ENCODE assay signal across 9 cellular contexts in genomic region chr1:158972841-158973240, GRCh38. TPM values are rescaled to one million over a fixed set of nuclear protein-coding genes. Genes with fewer than 3 reads are reported as not detected.
A peak's percentile ranks its signal among the peaks of the same experiment; 100 is the strongest.
DNase-seq lines count a peak whose midpoint lies in the region; ATAC-seq and TF ChIP-seq lines count a peak whose summit lies in the region.
"Had no signal": no experiment of that assay in that cellular context is flagged by ENCODE, and none has a peak within 500 bp of the region (broad histone marks: within the 10 kb centered on the region; RNA-seq: fewer than 3 reads in every experiment).

No MANE protein-coding gene starts in this region.

- H2AFZ ChIP-seq in MM.1S (ENCODE audit: low read length), result no peak overlapping the region

- H3K4me3 ChIP-seq in MM.1S (ENCODE audit: low read length) (no peak overlapping the region), brain microvascular endothelial cell (ENCODE audit: low read depth, low read length) (no peak overlapping the region)

- no peak for ATAC-seq in natural killer cell treated with Interleukin-12 subunit alpha and Interleukin-12 subunit beta and Interleukin-15 and Interleukin-18, amount 100 ng/mL, for 72 hours
- no peak for ATAC-seq in HG02623 (IDR thresholded peaks at IDR 0.05; ENCODE audit: unreplicated experiment)

- no peaks in the 10 kb centered on the region for H3K27me3 Mint-ChIP-seq in activated CD4-positive, alpha-beta memory T cell treated with anti-CD3 and anti-CD28 coated beads for 36 hours
- H3K27me3 Mint-ChIP-seq in activated CD4-positive, alpha-beta memory T cell treated with anti-CD3 and anti-CD28 coated beads, Interleukin-2, amount 10 ng/mL, durations not matched to agents 7 days and 5 days, result no peaks in the 10 kb centered on the region
- H3K27me3 Mint-ChIP-seq in natural killer cell treated with Interleukin-12 subunit alpha and Interleukin-12 subunit beta and Interleukin-15 and Interleukin-18, amount 100 ng/mL, for 72 hours, result no peaks in the 10 kb centered on the region

- intact Hi-C loops in activated CD4-positive, alpha-beta memory T cell treated with anti-CD3 and anti-CD28 coated beads for 36 hours (cut with micrococcal nuclease), result loop anchor here (2.0 kb wide), 1 partner anchor 180 kb away; no protein-coding TSS in a partner anchor

- CTCF ChIA-PET in activated CD4-positive, alpha-beta memory T cell treated with anti-CD3 and anti-CD28 coated beads for 36 hours (lab: Charles Lee), result no interaction called here
- CTCF ChIA-PET in activated CD4-positive, alpha-beta memory T cell treated with anti-CD3 and anti-CD28 coated beads, Interleukin-2, amount 10 ng/mL, durations not matched to agents 7 days and 5 days (lab: Charles Lee), result no interaction called here

- no peak overlapping the region for H3K4me2 ChIP-seq in MM.1S (ENCODE audit: low read depth, low read length)

- no peaks in the 10 kb centered on the region for H3F3A ChIP-seq in MM.1S (ENCODE audit: insufficient read depth, low read length)

- no peaks in the 10 kb centered on the region for H3K9me2 ChIP-seq in MM.1S (replicated peaks; ENCODE audit: insufficient read depth, low read length)

- H3K36me3 ChIP-seq in MM.1S (replicated peaks; ENCODE audit: insufficient read depth, low read length) (no peaks in the 10 kb centered on the region), brain microvascular endothelial cell (replicated peaks) (no peaks in the 10 kb centered on the region)

- H3K4me1 Mint-ChIP-seq in activated CD4-positive, alpha-beta memory T cell treated with anti-CD3 and anti-CD28 coated beads for 36 hours (ENCODE audit: low read depth), result peaks cover 43% of the 10 kb centered on the region
- H3K4me1 Mint-ChIP-seq in activated CD4-positive, alpha-beta memory T cell treated with anti-CD3 and anti-CD28 coated beads, Interleukin-2, amount 10 ng/mL, durations not matched to agents 7 days and 5 days, result peaks cover 13% of the 10 kb centered on the region
- peaks cover 32 to 33% of the 10 kb centered on the region in 2 donors for H3K4me1 Mint-ChIP-seq in natural killer cell treated with Interleukin-12 subunit alpha and Interleukin-12 subunit beta and Interleukin-15 and Interleukin-18, amount 100 ng/mL, for 72 hours (ENCODE audit: low read depth in 2 of 2)

- H3K9me3 Mint-ChIP-seq in activated CD4-positive, alpha-beta memory T cell treated with anti-CD3 and anti-CD28 coated beads for 36 hours, result peaks cover 4% of the 10 kb centered on the region
- H3K9me3 Mint-ChIP-seq in activated CD4-positive, alpha-beta memory T cell treated with anti-CD3 and anti-CD28 coated beads, Interleukin-2, amount 10 ng/mL, durations not matched to agents 7 days and 5 days, result peaks cover 11% of the 10 kb centered on the region
- H3K9me3 Mint-ChIP-seq in natural killer cell treated with Interleukin-12 subunit alpha and Interleukin-12 subunit beta and Interleukin-15 and Interleukin-18, amount 100 ng/mL, for 72 hours, result peaks cover 8% of the 10 kb centered on the region

- H3K27ac Mint-ChIP-seq in activated CD4-positive, alpha-beta memory T cell treated with anti-CD3 and anti-CD28 coated beads for 36 hours, result no peak overlapping the region
- H3K27ac Mint-ChIP-seq in activated CD4-positive, alpha-beta memory T cell treated with anti-CD3 and anti-CD28 coated beads, Interleukin-2, amount 10 ng/mL, durations not matched to agents 7 days and 5 days, result no peak overlapping the region
- peak overlapping the region; percentile 12 to 78 for H3K27ac Mint-ChIP-seq in natural killer cell treated with Interleukin-12 subunit alpha and Interleukin-12 subunit beta and Interleukin-15 and Interleukin-18, amount 100 ng/mL, for 72 hours

- H3K4me1 ChIP-seq in MM.1S (ENCODE audit: low read length), result no peaks in the 10 kb centered on the region

- H3K36me3 Mint-ChIP-seq in activated CD4-positive, alpha-beta memory T cell treated with anti-CD3 and anti-CD28 coated beads for 36 hours, result peaks cover 25% of the 10 kb centered on the region
- peaks cover 69% of the 10 kb centered on the region for H3K36me3 Mint-ChIP-seq in activated CD4-positive, alpha-beta memory T cell treated with anti-CD3 and anti-CD28 coated beads, Interleukin-2, amount 10 ng/mL, durations not matched to agents 7 days and 5 days (ENCODE audit: low read depth)
- H3K36me3 Mint-ChIP-seq in natural killer cell treated with Interleukin-12 subunit alpha and Interleukin-12 subunit beta and Interleukin-15 and Interleukin-18, amount 100 ng/mL, for 72 hours, result peaks cover 34% of the 10 kb centered on the region

- TF ChIP-seq CTCF in MM.1S (IDR thresholded peaks at IDR 0.05; ENCODE audit: low read length) (peak; percentile 40), brain microvascular endothelial cell (IDR thresholded peaks at IDR 0.05; ENCODE audit: low read depth, low read length, missing control alignments) (peak; percentile 3)

- H4K20me1 ChIP-seq in MM.1S (ENCODE audit: insufficient read depth, low read length), result no peaks in the 10 kb centered on the region

- H3K27ac ChIP-seq in MM.1S (ENCODE audit: low read length) (no peak overlapping the region), brain microvascular endothelial cell (no peak overlapping the region)

- H3K79me2 ChIP-seq in MM.1S (ENCODE audit: low read length), result no peaks in the 10 kb centered on the region

- H3K9me3 ChIP-seq in MM.1S (replicated peaks; ENCODE audit: insufficient read depth, low read length), result no peaks in the 10 kb centered on the region

- POLR2A ChIA-PET in activated CD4-positive, alpha-beta memory T cell treated with anti-CD3 and anti-CD28 coated beads for 36 hours (lab: Charles Lee), result no interaction called here
- POLR2A ChIA-PET in activated CD4-positive, alpha-beta memory T cell treated with anti-CD3 and anti-CD28 coated beads, Interleukin-2, amount 10 ng/mL, durations not matched to agents 7 days and 5 days (lab: Charles Lee), result no interaction called here

- DNase-seq in activated CD4-positive, alpha-beta memory T cell treated with anti-CD3 and anti-CD28 coated beads for 36 hours, result peak; percentile 37
- no peak for DNase-seq in activated CD4-positive, alpha-beta memory T cell treated with anti-CD3 and anti-CD28 coated beads, Interleukin-2, amount 10 ng/mL, durations not matched to agents 7 days and 5 days
- peak; percentile 43 for DNase-seq in MM.1S
- no peak for DNase-seq in brain microvascular endothelial cell
- DNase-seq in natural killer cell treated with Interleukin-12 subunit alpha and Interleukin-12 subunit beta and Interleukin-15 and Interleukin-18, amount 100 ng/mL, for 72 hours (ENCODE audit: low spot score), result no peak
- no peak for DNase-seq in T-helper 1 cell
- no peak for DNase-seq in KBM-7
- DNase-seq: foreskin fibroblast had no signal

- H3K9ac ChIP-seq in MM.1S (ENCODE audit: low read length), result no peak overlapping the region

- in situ Hi-C loops in brain microvascular endothelial cell (cut with HindIII; ENCODE audit: low pct_ligation_motif_present, low sequenced_read_pairs) (no loop called here), KBM-7 (cut with MboI; ENCODE audit: low pct_unique_long_range_greater_than_20kb, low sequenced_read_pairs) (no loop called here)

- no peaks in the 10 kb centered on the region for H3K27me3 ChIP-seq in MM.1S (replicated peaks; ENCODE audit: insufficient read depth, low read length)
- H3K27me3 ChIP-seq in brain microvascular endothelial cell (replicated peaks), result no peaks in the 10 kb centered on the region

- H3K4me3 Mint-ChIP-seq in activated CD4-positive, alpha-beta memory T cell treated with anti-CD3 and anti-CD28 coated beads for 36 hours, result no peak overlapping the region
- no peak overlapping the region for H3K4me3 Mint-ChIP-seq in activated CD4-positive, alpha-beta memory T cell treated with anti-CD3 and anti-CD28 coated beads, Interleukin-2, amount 10 ng/mL, durations not matched to agents 7 days and 5 days
- H3K4me3 Mint-ChIP-seq in natural killer cell treated with Interleukin-12 subunit alpha and Interleukin-12 subunit beta and Interleukin-15 and Interleukin-18, amount 100 ng/mL, for 72 hours, result no peak overlapping the region

RNA-seq across cellular contexts. Expression of gene IFI16, which starts 36.9 kb away (rescaled TPM):
- total RNA-seq in activated CD4-positive, alpha-beta memory T cell treated with anti-CD3 and anti-CD28 coated beads for 36 hours, result 100 to 1,000 TPM; 215 to 220 TPM
- total RNA-seq in activated CD4-positive, alpha-beta memory T cell treated with anti-CD3 and anti-CD28 coated beads, Interleukin-2, amount 10 ng/mL, durations not matched to agents 7 days and 5 days, result 100 to 1,000 TPM; 394 to 395 TPM
- total RNA-seq in natural killer cell treated with Interleukin-12 subunit alpha and Interleukin-12 subunit beta and Interleukin-15 and Interleukin-18, amount 100 ng/mL, for 72 hours, result 100 to 1,000 TPM; 186 to 228 TPM

RNA-seq across cellular contexts. Expression of gene PYHIN1, which starts 41.5 kb away (rescaled TPM):
- total RNA-seq in activated CD4-positive, alpha-beta memory T cell treated with anti-CD3 and anti-CD28 coated beads for 36 hours, result 10 to 100 TPM; 12.2 to 13.1 TPM
- 10 to 100 TPM; 56.6 to 59.8 TPM for total RNA-seq in activated CD4-positive, alpha-beta memory T cell treated with anti-CD3 and anti-CD28 coated beads, Interleukin-2, amount 10 ng/mL, durations not matched to agents 7 days and 5 days
- 10 to 100 TPM; 47.7 to 64.7 TPM for total RNA-seq in natural killer cell treated with Interleukin-12 subunit alpha and Interleukin-12 subunit beta and Interleukin-15 and Interleukin-18, amount 100 ng/mL, for 72 hours

Comparison
In these comparisons a context has a peak if more than half of its experiments do, and no peak if none do; other contexts are left out.
1. DNase-seq: peak in activated CD4-positive, alpha-beta memory T cell treated with anti-CD3 and anti-CD28 coated beads for 36 hours (single experiment) and MM.1S (single experiment); none in activated CD4-positive, alpha-beta memory T cell treated with anti-CD3 and anti-CD28 coated beads, Interleukin-2, amount 10 ng/mL, durations not matched to agents 7 days and 5 days (single experiment), brain microvascular endothelial cell (single experiment), natural killer cell treated with Interleukin-12 subunit alpha and Interleukin-12 subunit beta and Interleukin-15 and Interleukin-18, amount 100 ng/mL, for 72 hours (single experiment), T-helper 1 cell (0 of 5) and KBM-7 (single experiment).
2. H3K27ac Mint-ChIP-seq: peak in natural killer cell treated with Interleukin-12 subunit alpha and Interleukin-12 subunit beta and Interleukin-15 and Interleukin-18, amount 100 ng/mL, for 72 hours (2 of 2); none in activated CD4-positive, alpha-beta memory T cell treated with anti-CD3 and anti-CD28 coated beads for 36 hours (single experiment) and activated CD4-positive, alpha-beta memory T cell treated with anti-CD3 and anti-CD28 coated beads, Interleukin-2, amount 10 ng/mL, durations not matched to agents 7 days and 5 days (single experiment).